In the genomic region with DNA sequence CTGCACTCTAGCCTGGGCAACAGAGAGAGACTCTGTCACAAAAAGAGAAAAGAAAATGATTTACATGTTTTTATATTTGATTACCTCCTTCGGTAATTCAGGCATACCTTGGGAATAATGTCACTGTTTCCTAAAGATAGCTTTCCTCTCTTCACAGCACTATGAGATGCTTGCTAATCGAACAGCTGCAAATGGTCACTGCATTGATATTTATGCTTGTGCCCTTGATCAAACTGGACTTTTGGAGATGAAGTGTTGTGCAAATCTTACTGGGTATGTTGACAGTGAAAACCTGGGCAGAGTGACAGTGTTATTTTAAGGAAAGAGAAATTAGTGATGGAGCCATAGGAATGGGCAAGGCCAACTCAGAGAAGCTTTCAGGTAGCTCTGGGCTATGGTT, we compare ENCODE assay signal across 27 cellular contexts.
"Had no signal": no experiment of that assay in that cellular context is flagged by ENCODE, and none has a peak within 500 bp of the region (broad histone marks: within the 10 kb centered on the region; RNA-seq: fewer than 3 reads in every experiment).

No MANE protein-coding gene starts in this region.

- H2AFZ ChIP-seq: neural progenitor cell had no signal

- H3K4me1 Mint-ChIP-seq: activated CD4-positive, alpha-beta memory T cell treated with anti-CD3 and anti-CD28 coated beads, Interleukin-2, amount 10 ng/mL, durations not matched to agents 7 days and 5 days; activated CD4-positive, alpha-beta T cell treated with anti-CD3 and anti-CD28 coated beads, Interleukin-2, amount 10 ng/mL, durations not matched to agents 24 days and 14 days; natural killer cell; neural progenitor cell had no signal

- ATAC-seq: activated CD4-positive, CD25-positive, alpha-beta regulatory T cell treated with anti-CD3 and anti-CD28 coated beads, Interleukin-2, amount 50 U/mL, for 24 hours; activated T-cell treated with anti-CD3 and anti-CD28 coated beads, Interleukin-2, amount 50 U/mL, for 4 hours; activated T-helper 17 cell treated with anti-CD3 and anti-CD28 coated beads, Interleukin-2, amount 50 U/mL, for 72 hours; left colon; natural killer cell; right cardiac atrium; upper lobe of right lung had no signal

- H3K9ac ChIP-seq: neural progenitor cell had no signal

- H3K27me3 Mint-ChIP-seq: activated CD4-positive, alpha-beta memory T cell treated with anti-CD3 and anti-CD28 coated beads, Interleukin-2, amount 10 ng/mL, durations not matched to agents 7 days and 5 days; activated CD4-positive, alpha-beta T cell treated with anti-CD3 and anti-CD28 coated beads, Interleukin-2, amount 10 ng/mL, durations not matched to agents 24 days and 14 days; activated T-helper 17 cell treated with anti-CD3 and anti-CD28 coated beads, Interleukin-2, amount 50 U/mL, for 72 hours; central memory CD8-positive, alpha-beta T cell had no signal

- H3K27me3 ChIP-seq: neural progenitor cell, spleen, suprapubic skin, tibial artery, upper lobe of right lung had no signal

- H3K4me3 ChIP-seq: neural progenitor cell, spleen, suprapubic skin, tibial artery, upper lobe of right lung had no signal

- H3K27ac Mint-ChIP-seq: activated CD4-positive, alpha-beta memory T cell treated with anti-CD3 and anti-CD28 coated beads, Interleukin-2, amount 10 ng/mL, durations not matched to agents 7 days and 5 days; activated CD4-positive, alpha-beta T cell treated with anti-CD3 and anti-CD28 coated beads, Interleukin-2, amount 10 ng/mL, durations not matched to agents 24 days and 14 days; activated T-helper 17 cell treated with anti-CD3 and anti-CD28 coated beads, Interleukin-2, amount 50 U/mL, for 72 hours; natural killer cell; neural progenitor cell had no signal

- H3K4me2 ChIP-seq: neural progenitor cell had no signal

- H3K4me3 Mint-ChIP-seq: activated CD4-positive, alpha-beta memory T cell treated with anti-CD3 and anti-CD28 coated beads, Interleukin-2, amount 10 ng/mL, durations not matched to agents 7 days and 5 days; activated CD4-positive, alpha-beta T cell treated with anti-CD3 and anti-CD28 coated beads, Interleukin-2, amount 10 ng/mL, durations not matched to agents 24 days and 14 days; activated T-cell treated with anti-CD3 and anti-CD28 coated beads, Interleukin-2, amount 50 U/mL, for 4 hours; activated T-helper 17 cell treated with anti-CD3 and anti-CD28 coated beads, Interleukin-2, amount 50 U/mL, for 72 hours; central memory CD8-positive, alpha-beta T cell; natural killer cell; neural progenitor cell had no signal

- H3K9me3 ChIP-seq: spleen, suprapubic skin, tibial artery, upper lobe of right lung had no signal

- DNase-seq: activated CD4-positive, alpha-beta memory T cell treated with anti-CD3 and anti-CD28 coated beads, Interleukin-2, amount 10 ng/mL, durations not matched to agents 7 days and 5 days; activated CD4-positive, alpha-beta T cell treated with anti-CD3 and anti-CD28 coated beads, Interleukin-2, amount 10 ng/mL, durations not matched to agents 24 days and 14 days; activated gamma-delta T cell treated with Interleukin-2 at 50 U/mL for 16 hours; activated naive CD4-positive, alpha-beta T cell treated with anti-CD3 and anti-CD28 coated beads, Interleukin-2, amount 50 U/mL, for 16 hours; activated T-cell treated with anti-CD3 and anti-CD28 coated beads, Interleukin-2, amount 50 U/mL, for 4 hours; amygdala; dermis blood vessel endothelial cell; effector CD8-positive, alpha-beta T cell; erythroblast; foreskin melanocyte; hippocampal formation; kidney; left colon; natural killer cell; occipital lobe; right cardiac atrium; spleen; stimulated activated naive CD4-positive, alpha-beta T cell; T-helper 9 cell; tibial artery; upper lobe of right lung; WERI-Rb-1 had no signal

- H3K27ac ChIP-seq: neural progenitor cell, spleen, suprapubic skin, tibial artery, upper lobe of right lung, WERI-Rb-1 had no signal

- H3K4me1 ChIP-seq: neural progenitor cell, spleen, suprapubic skin, tibial artery, upper lobe of right lung had no signal

- H3K9me3 Mint-ChIP-seq: activated CD4-positive, alpha-beta memory T cell treated with anti-CD3 and anti-CD28 coated beads, Interleukin-2, amount 10 ng/mL, durations not matched to agents 7 days and 5 days; activated CD4-positive, alpha-beta T cell treated with anti-CD3 and anti-CD28 coated beads, Interleukin-2, amount 10 ng/mL, durations not matched to agents 24 days and 14 days; activated T-cell treated with anti-CD3 and anti-CD28 coated beads, Interleukin-2, amount 50 U/mL, for 4 hours; activated T-helper 17 cell treated with anti-CD3 and anti-CD28 coated beads, Interleukin-2, amount 50 U/mL, for 72 hours; central memory CD8-positive, alpha-beta T cell; natural killer cell; neural progenitor cell had no signal
